ENCODE assay signal across 22 cellular contexts in the genomic region with DNA sequence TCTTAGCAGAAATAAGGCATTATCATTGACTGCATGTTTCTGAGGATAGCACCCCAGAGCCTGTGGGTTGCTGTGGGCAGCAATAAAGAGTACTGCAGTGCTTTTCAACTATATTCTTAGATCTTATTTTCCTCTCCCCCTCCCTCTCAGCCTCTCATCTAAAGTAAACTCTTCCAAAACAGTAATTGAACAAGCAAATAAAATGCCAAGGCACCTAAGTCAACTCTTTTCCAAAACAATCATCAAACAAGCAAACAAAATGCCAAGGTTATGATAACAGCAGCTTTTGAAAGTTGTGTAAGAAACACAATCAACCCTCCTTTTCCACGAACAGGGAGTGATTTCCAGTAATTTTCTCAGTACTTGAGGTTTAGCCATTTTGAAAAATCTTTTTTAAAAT.
"Had no signal": no experiment of that assay in that cellular context is flagged by ENCODE, and none has a peak within 500 bp of the region (broad histone marks: within the 10 kb centered on the region; RNA-seq: fewer than 3 reads in every experiment).

No MANE protein-coding gene starts in this region.

- H3K4me3 ChIP-seq: heart right ventricle, left ventricle myocardium inferior, ovary, suprapubic skin, thyroid gland, uterus had no signal

- H3K27ac ChIP-seq: heart right ventricle, left ventricle myocardium inferior, neutrophil, ovary, suprapubic skin, thyroid gland, uterus had no signal

- H3K36me3 ChIP-seq: heart right ventricle, left ventricle myocardium inferior, neutrophil, ovary, suprapubic skin, thyroid gland, uterus had no signal

- DNase-seq: effector memory CD4-positive, alpha-beta T cell; heart right ventricle; hypothalamus; islet precursor cell; left ventricle myocardium inferior; mesendoderm; naive B cell; ovary; right cardiac atrium; stimulated activated CD4-positive, alpha-beta T cell treated with anti-CD3 and anti-CD28 coated beads, Interleukin-4, amount 100 ng/mL, for 1 hour; stimulated activated CD8-positive, alpha-beta memory T cell treated with anti-CD3 and anti-CD28 coated beads, Interleukin-4, amount 100 ng/mL, for 48 hours; stimulated activated naive CD8-positive, alpha-beta T cell treated with anti-CD3 and anti-CD28 coated beads, Interleukin-15, Interleukin-2, amounts not matched to agents 100 U/mL and 50 U/mL, for 24 hours; thyroid gland; uterus had no signal

- FAIRE-seq: endometrium, frontal cortex had no signal

- ATAC-seq: esophagus mucosa; right cardiac atrium; stimulated activated effector memory CD8-positive, alpha-beta T cell treated with anti-CD3 and anti-CD28 coated beads, Interleukin-12 subunit alpha, Interleukin-12 subunit beta, amount 100 ng/mL, for 72 hours; stimulated activated naive CD8-positive, alpha-beta T cell treated with anti-CD3 and anti-CD28 coated beads, Interleukin-15, Interleukin-2, amounts not matched to agents 100 U/mL and 50 U/mL, for 24 hours had no signal

- H3K27me3 Mint-ChIP-seq: naive B cell, type B pancreatic cell had no signal

- H3K9me3 ChIP-seq: neutrophil, thyroid gland, uterus had no signal

- H3K27ac Mint-ChIP-seq: naive B cell; progenitor cell of endocrine pancreas; stimulated activated effector memory CD8-positive, alpha-beta T cell treated with anti-CD3 and anti-CD28 coated beads, Interleukin-12 subunit alpha, Interleukin-12 subunit beta, amount 100 ng/mL, for 72 hours; type B pancreatic cell had no signal

- H3K36me3 Mint-ChIP-seq: naive B cell; stimulated activated effector memory CD8-positive, alpha-beta T cell treated with anti-CD3 and anti-CD28 coated beads, Interleukin-12 subunit alpha, Interleukin-12 subunit beta, amount 100 ng/mL, for 72 hours; type B pancreatic cell had no signal

- H3K27me3 ChIP-seq: heart right ventricle, neutrophil, ovary, suprapubic skin, thyroid gland, uterus had no signal

- H3K4me1 ChIP-seq: heart right ventricle, suprapubic skin, thyroid gland, uterus had no signal

- H3K4me3 Mint-ChIP-seq: stimulated activated effector memory CD8-positive, alpha-beta T cell treated with anti-CD3 and anti-CD28 coated beads, Interleukin-12 subunit alpha, Interleukin-12 subunit beta, amount 100 ng/mL, for 72 hours; type B pancreatic cell had no signal

- H3K4me1 Mint-ChIP-seq: naive B cell; stimulated activated effector memory CD8-positive, alpha-beta T cell treated with anti-CD3 and anti-CD28 coated beads, Interleukin-12 subunit alpha, Interleukin-12 subunit beta, amount 100 ng/mL, for 72 hours had no signal
